1 cellular context compared by ENCODE assay signal in the genomic region with DNA sequence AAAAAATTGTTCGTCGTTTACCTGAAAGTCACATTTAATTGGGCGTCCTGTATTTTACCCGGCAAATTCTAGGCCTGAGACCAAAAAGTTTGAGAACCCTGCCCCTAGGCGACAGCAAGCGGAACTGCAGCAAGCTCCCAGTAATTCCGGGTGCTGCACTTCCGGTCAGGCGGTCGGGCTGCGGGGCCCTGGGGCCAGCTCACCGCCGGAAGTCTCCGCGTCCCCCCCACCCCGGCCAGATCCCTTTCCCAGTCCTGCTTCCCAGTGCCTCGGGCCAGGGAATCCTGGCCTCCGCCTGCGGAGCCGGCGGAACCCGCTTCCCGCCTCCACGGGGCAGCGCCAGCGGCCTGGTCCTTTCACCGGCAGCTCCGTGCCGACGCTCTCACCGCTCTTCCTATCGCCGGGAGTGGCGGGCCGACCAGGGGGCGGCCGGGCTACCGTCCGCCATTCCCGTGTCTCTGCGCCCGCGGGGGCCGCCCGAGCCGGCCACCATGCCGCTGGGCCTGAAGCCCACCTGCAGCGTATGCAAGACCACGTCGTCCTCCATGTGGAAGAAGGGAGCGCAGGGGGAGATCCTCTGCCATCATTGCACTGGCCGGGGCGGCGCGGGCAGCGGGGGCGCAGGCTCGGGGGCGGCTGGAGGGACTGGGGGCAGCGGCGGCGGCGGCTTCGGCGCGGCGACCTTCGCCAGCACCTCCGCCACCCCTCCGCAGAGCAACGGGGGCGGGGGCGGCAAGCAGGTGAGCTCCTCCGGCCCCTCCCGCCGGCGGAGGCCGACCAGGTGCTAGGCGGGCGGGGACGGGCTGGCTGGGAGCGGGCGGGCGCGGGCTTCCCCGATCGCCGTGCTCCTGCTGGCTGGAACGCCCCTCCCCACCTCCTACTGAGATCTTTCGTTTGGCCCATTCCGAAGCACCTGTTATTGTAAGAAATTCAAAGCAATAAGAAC.
TF ChIP-seq lines count a peak whose summit lies in the region.

A gene with protein sequence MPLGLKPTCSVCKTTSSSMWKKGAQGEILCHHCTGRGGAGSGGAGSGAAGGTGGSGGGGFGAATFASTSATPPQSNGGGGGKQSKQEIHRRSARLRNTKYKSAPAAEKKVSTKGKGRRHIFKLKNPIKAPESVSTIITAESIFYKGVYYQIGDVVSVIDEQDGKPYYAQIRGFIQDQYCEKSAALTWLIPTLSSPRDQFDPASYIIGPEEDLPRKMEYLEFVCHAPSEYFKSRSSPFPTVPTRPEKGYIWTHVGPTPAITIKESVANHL (plus strand): TSS at position 244 of the 946 bp plus-strand sequence. CDS start 248 bp downstream, at position 492.

TF ChIP-seq in HEK293, 187 proteins besides CTCF, POLR2A, EP300 and RAD21 (continued from another document and continues in another):
- TF ChIP-seq, protein P1, sequence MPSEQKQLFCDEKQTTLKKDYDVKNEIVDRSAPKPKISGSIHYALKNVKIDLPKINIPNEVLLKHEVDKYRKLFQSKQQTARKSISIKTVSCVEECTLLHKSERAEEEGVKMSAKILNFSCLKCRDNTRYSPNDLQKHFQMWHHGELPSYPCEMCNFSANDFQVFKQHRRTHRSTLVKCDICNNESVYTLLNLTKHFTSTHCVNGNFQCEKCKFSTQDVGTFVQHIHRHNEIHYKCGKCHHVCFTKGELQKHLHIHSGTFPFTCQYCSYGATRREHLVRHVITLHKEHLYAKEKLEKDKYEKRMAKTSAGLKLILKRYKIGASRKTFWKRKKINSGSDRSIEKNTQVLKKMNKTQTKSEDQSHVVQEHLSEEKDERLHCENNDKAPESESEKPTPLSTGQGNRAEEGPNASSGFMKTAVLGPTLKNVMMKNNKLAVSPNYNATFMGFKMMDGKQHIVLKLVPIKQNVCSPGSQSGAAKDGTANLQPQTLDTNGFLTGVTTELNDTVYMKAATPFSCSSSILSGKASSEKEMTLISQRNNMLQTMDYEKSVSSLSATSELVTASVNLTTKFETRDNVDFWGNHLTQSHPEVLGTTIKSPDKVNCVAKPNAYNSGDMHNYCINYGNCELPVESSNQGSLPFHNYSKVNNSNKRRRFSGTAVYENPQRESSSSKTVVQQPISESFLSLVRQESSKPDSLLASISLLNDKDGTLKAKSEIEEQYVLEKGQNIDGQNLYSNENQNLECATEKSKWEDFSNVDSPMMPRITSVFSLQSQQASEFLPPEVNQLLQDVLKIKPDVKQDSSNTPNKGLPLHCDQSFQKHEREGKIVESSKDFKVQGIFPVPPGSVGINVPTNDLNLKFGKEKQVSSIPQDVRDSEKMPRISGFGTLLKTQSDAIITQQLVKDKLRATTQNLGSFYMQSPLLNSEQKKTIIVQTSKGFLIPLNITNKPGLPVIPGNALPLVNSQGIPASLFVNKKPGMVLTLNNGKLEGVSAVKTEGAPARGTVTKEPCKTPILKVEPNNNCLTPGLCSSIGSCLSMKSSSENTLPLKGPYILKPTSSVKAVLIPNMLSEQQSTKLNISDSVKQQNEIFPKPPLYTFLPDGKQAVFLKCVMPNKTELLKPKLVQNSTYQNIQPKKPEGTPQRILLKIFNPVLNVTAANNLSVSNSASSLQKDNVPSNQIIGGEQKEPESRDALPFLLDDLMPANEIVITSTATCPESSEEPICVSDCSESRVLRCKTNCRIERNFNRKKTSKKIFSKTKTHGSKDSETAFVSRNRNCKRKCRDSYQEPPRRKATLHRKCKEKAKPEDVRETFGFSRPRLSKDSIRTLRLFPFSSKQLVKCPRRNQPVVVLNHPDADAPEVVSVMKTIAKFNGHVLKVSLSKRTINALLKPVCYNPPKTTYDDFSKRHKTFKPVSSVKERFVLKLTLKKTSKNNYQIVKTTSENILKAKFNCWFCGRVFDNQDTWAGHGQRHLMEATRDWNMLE (tag by site-specific recombination; conservative IDR thresholded peaks at IDR 0.05; ENCODE audit: low read depth): peak; percentile 64
- TF ChIP-seq SP2 (tag by site-specific recombination; IDR thresholded peaks at IDR 0.05) (peak; percentile 71), ZNF292 (tag by site-specific recombination; IDR thresholded peaks at IDR 0.05; ENCODE audit: borderline replicate concordance, low read depth) (no peak), ZFP41 (tag by site-specific recombination; IDR thresholded peaks at IDR 0.05; ENCODE audit: borderline replicate concordance) (no peak), MZF1 (tag by site-specific recombination; IDR thresholded peaks at IDR 0.05; ENCODE audit: borderline replicate concordance) (no peak), ZBTB1 (tag by site-specific recombination; IDR thresholded peaks at IDR 0.05) (no peak), ZNF501 (tag by site-specific recombination; IDR thresholded peaks at IDR 0.05) (peak; percentile 62; the same call in 1 of the 2 replicates), ZNF155 (tag by site-specific recombination; IDR thresholded peaks at IDR 0.05) (no peak), ZNF146 (tag by site-specific recombination; IDR thresholded peaks at IDR 0.05) (no peak), SETDB1 (IDR thresholded peaks at IDR 0.05; ENCODE audit: insufficient read length, low read length) (no peak), ZNF2 (tag by site-specific recombination; IDR thresholded peaks at IDR 0.05) (0 out of 2 replicates have a peak, but pooled peaks have one; percentile 44), EGR2 (tag by site-specific recombination; IDR thresholded peaks at IDR 0.05; ENCODE audit: low read depth) (no peak), ZNF623 (tag by site-specific recombination; IDR thresholded peaks at IDR 0.05) (no peak), ZBTB48 (tag by site-specific recombination; IDR thresholded peaks at IDR 0.05) (peak; percentile 61; the same call in 1 of the 2 replicates), ZNF350 (tag by site-specific recombination; IDR thresholded peaks at IDR 0.05) (no peak), ZNF670 (tag by site-specific recombination; IDR thresholded peaks at IDR 0.05; ENCODE audit: low read depth) (no peak), ZNF16 (tag by site-specific recombination; IDR thresholded peaks at IDR 0.05; ENCODE audit: low read depth) (no peak), ZNF777 (tag by site-specific recombination; IDR thresholded peaks at IDR 0.05; ENCODE audit: borderline replicate concordance) (no peak), ZNF394 (tag by site-specific recombination; IDR thresholded peaks at IDR 0.05; ENCODE audit: borderline replicate concordance) (no peak; the same call in 1 of the 2 replicates), GLI2 (tag by site-specific recombination; IDR thresholded peaks at IDR 0.05; ENCODE audit: borderline replicate concordance, low read depth) (no peak), ZNF747 (tag by site-specific recombination; IDR thresholded peaks at IDR 0.05) (no peak), TRIM28 (IDR thresholded peaks at IDR 0.05; ENCODE audit: borderline replicate concordance, low read length) (no peak), HOXA7 (CRISPR knock-in tag; IDR thresholded peaks at IDR 0.05; ENCODE audit: borderline replicate concordance) (no peak), HOXC10 (CRISPR knock-in tag; IDR thresholded peaks at IDR 0.05) (no peak), ZEB2 (tag by site-specific recombination; IDR thresholded peaks at IDR 0.05) (peak; percentile 74), ZNF571 (tag by site-specific recombination; IDR thresholded peaks at IDR 0.05) (no peak), YY2 (tag by site-specific recombination; IDR thresholded peaks at IDR 0.05) (peak; percentile 71), ZNF544 (tag by site-specific recombination; IDR thresholded peaks at IDR 0.05) (no peak), ZNF473 (tag by site-specific recombination; IDR thresholded peaks at IDR 0.05) (no peak), ZNF274 (IDR thresholded peaks at IDR 0.05; ENCODE audit: low read length) (no peak), ZNF274 (tag by site-specific recombination; IDR thresholded peaks at IDR 0.05; ENCODE audit: borderline replicate concordance) (no peak), ZNF354C (tag by site-specific recombination; IDR thresholded peaks at IDR 0.05; ENCODE audit: borderline replicate concordance, low read depth) (no peak), HOXD13 (CRISPR knock-in tag; IDR thresholded peaks at IDR 0.05; ENCODE audit: borderline replicate concordance) (no peak), ZNF600 (tag by site-specific recombination; IDR thresholded peaks at IDR 0.05) (peak; percentile 61), ZNF707 (tag by site-specific recombination; IDR thresholded peaks at IDR 0.05) (no peak), ZFP3 (tag by site-specific recombination; IDR thresholded peaks at IDR 0.05; ENCODE audit: low read depth) (no peak), KLF10 (tag by site-specific recombination; IDR thresholded peaks at IDR 0.05) (no peak), ZNF23 (tag by site-specific recombination; IDR thresholded peaks at IDR 0.05; ENCODE audit: borderline replicate concordance) (no peak)
- TF ChIP-seq, protein P2, sequence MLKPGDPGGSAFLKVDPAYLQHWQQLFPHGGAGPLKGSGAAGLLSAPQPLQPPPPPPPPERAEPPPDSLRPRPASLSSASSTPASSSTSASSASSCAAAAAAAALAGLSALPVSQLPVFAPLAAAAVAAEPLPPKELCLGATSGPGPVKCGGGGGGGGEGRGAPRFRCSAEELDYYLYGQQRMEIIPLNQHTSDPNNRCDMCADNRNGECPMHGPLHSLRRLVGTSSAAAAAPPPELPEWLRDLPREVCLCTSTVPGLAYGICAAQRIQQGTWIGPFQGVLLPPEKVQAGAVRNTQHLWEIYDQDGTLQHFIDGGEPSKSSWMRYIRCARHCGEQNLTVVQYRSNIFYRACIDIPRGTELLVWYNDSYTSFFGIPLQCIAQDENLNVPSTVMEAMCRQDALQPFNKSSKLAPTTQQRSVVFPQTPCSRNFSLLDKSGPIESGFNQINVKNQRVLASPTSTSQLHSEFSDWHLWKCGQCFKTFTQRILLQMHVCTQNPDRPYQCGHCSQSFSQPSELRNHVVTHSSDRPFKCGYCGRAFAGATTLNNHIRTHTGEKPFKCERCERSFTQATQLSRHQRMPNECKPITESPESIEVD (tag by site-specific recombination; IDR thresholded peaks at IDR 0.05): no peak
- TF ChIP-seq, protein P3, sequence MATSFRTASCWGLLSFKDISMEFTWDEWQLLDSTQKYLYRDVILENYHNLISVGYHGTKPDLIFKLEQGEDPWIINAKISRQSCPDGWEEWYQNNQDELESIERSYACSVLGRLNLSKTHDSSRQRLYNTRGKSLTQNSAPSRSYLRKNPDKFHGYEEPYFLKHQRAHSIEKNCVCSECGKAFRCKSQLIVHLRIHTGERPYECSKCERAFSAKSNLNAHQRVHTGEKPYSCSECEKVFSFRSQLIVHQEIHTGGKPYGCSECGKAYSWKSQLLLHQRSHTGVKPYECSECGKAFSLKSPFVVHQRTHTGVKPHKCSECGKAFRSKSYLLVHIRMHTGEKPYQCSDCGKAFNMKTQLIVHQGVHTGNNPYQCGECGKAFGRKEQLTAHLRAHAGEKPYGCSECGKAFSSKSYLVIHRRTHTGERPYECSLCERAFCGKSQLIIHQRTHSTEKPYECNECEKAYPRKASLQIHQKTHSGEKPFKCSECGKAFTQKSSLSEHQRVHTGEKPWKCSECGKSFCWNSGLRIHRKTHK (tag by site-specific recombination; IDR thresholded peaks at IDR 0.05): no peak
- TF ChIP-seq, protein P4, sequence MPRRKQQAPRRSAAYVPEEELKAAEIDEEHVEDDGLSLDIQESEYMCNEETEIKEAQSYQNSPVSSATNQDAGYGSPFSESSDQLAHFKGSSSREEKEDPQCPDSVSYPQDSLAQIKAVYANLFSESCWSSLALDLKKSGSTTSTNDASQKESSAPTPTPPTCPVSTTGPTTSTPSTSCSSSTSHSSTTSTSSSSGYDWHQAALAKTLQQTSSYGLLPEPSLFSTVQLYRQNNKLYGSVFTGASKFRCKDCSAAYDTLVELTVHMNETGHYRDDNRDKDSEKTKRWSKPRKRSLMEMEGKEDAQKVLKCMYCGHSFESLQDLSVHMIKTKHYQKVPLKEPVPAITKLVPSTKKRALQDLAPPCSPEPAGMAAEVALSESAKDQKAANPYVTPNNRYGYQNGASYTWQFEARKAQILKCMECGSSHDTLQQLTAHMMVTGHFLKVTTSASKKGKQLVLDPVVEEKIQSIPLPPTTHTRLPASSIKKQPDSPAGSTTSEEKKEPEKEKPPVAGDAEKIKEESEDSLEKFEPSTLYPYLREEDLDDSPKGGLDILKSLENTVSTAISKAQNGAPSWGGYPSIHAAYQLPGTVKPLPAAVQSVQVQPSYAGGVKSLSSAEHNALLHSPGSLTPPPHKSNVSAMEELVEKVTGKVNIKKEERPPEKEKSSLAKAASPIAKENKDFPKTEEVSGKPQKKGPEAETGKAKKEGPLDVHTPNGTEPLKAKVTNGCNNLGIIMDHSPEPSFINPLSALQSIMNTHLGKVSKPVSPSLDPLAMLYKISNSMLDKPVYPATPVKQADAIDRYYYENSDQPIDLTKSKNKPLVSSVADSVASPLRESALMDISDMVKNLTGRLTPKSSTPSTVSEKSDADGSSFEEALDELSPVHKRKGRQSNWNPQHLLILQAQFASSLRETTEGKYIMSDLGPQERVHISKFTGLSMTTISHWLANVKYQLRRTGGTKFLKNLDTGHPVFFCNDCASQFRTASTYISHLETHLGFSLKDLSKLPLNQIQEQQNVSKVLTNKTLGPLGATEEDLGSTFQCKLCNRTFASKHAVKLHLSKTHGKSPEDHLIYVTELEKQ (tag by site-specific recombination; IDR thresholded peaks at IDR 0.05; ENCODE audit: borderline replicate concordance): no peak
- TF ChIP-seq, protein P5, sequence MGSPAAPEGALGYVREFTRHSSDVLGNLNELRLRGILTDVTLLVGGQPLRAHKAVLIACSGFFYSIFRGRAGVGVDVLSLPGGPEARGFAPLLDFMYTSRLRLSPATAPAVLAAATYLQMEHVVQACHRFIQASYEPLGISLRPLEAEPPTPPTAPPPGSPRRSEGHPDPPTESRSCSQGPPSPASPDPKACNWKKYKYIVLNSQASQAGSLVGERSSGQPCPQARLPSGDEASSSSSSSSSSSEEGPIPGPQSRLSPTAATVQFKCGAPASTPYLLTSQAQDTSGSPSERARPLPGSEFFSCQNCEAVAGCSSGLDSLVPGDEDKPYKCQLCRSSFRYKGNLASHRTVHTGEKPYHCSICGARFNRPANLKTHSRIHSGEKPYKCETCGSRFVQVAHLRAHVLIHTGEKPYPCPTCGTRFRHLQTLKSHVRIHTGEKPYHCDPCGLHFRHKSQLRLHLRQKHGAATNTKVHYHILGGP (tag by site-specific recombination; IDR thresholded peaks at IDR 0.05): no peak
- TF ChIP-seq, protein P6, sequence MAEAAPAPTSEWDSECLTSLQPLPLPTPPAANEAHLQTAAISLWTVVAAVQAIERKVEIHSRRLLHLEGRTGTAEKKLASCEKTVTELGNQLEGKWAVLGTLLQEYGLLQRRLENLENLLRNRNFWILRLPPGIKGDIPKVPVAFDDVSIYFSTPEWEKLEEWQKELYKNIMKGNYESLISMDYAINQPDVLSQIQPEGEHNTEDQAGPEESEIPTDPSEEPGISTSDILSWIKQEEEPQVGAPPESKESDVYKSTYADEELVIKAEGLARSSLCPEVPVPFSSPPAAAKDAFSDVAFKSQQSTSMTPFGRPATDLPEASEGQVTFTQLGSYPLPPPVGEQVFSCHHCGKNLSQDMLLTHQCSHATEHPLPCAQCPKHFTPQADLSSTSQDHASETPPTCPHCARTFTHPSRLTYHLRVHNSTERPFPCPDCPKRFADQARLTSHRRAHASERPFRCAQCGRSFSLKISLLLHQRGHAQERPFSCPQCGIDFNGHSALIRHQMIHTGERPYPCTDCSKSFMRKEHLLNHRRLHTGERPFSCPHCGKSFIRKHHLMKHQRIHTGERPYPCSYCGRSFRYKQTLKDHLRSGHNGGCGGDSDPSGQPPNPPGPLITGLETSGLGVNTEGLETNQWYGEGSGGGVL (tag by site-specific recombination; IDR thresholded peaks at IDR 0.05): 0 out of 2 replicates have a peak, but pooled peaks have one; percentile 14
